Comparison of ENCODE assay signal across 14 cellular contexts in genomic region chr9:122371851-122372250, GRCh38. TPM values are rescaled to one million over a fixed set of nuclear protein-coding genes. Genes with fewer than 3 reads are reported as not detected.
DNase-seq lines count a peak whose midpoint lies in the region; ATAC-seq and TF ChIP-seq lines count a peak whose summit lies in the region.
"Had no signal": no experiment of that assay in that cellular context is flagged by ENCODE, and none has a peak within 500 bp of the region (broad histone marks: within the 10 kb centered on the region; RNA-seq: fewer than 3 reads in every experiment).

No MANE protein-coding gene starts in this region.

- H3K4me3 ChIP-seq in HUES64 (ENCODE audit: low read length), result peak overlapping the region; percentile 68; the same call in 1 of the 2 replicates
- H3K4me3 ChIP-seq in mesenchymal stem cell (ENCODE audit: insufficient read depth in 1 of 2, low read depth in 1 of 2, low read length in 2 of 2), result peak overlapping the region in 1 of 2 experiments; percentile 86
- no peak overlapping the region for H3K4me3 ChIP-seq in Karpas-422 (ENCODE audit: low read length)
- H3K4me3 ChIP-seq in trophoblast cell (ENCODE audit: low read depth, low read length), result no peak overlapping the region

- H3K27me3 Mint-ChIP-seq in dendritic cell treated with granulocyte-macrophage colony-stimulating factor and Interleukin-4, amounts not matched to agents 40 ng/mL and 50 ng/mL, for 4 days, result no peaks in the 10 kb centered on the region
- peaks cover 65% of the 10 kb centered on the region for H3K27me3 Mint-ChIP-seq in type B pancreatic cell

- no peak overlapping the region for H3K9ac ChIP-seq in HUES64 (ENCODE audit: low read depth, low read length)
- H3K9ac ChIP-seq in mesenchymal stem cell (ENCODE audit: low read length), result peak overlapping the region; percentile 85
- no peak overlapping the region for H3K9ac ChIP-seq in Karpas-422 (ENCODE audit: low read length)
- no peak overlapping the region for H3K9ac ChIP-seq in trophoblast cell (ENCODE audit: low read length)

- H3K4me1 ChIP-seq in HUES64 (ENCODE audit: insufficient read depth, low read length), result peaks cover 29% of the 10 kb centered on the region
- peaks cover 30% of the 10 kb centered on the region for H3K4me1 ChIP-seq in mesenchymal stem cell (ENCODE audit: control insufficient read depth, insufficient read depth, low read depth, low read length)
- H3K4me1 ChIP-seq in Karpas-422 (ENCODE audit: low read length), result peaks cover 12% of the 10 kb centered on the region
- H3K4me1 ChIP-seq in trophoblast cell (ENCODE audit: control insufficient read depth in 1 of 2, insufficient read depth in 2 of 2, low read length in 2 of 2), result peaks cover 0 to 4% of the 10 kb centered on the region in 2 experiments

- no peaks in the 10 kb centered on the region for H3K9me3 ChIP-seq in HUES64 (ENCODE audit: insufficient read depth, low read depth, low read length)
- H3K9me3 ChIP-seq in mesenchymal stem cell (ENCODE audit: control insufficient read depth, low read length), result no peaks in the 10 kb centered on the region
- no peaks in the 10 kb centered on the region for H3K9me3 ChIP-seq in Karpas-422 (ENCODE audit: low read length)
- peaks cover 4% of the 10 kb centered on the region for H3K9me3 ChIP-seq in trophoblast cell (ENCODE audit: insufficient read depth, low read depth, low read length)

- intact Hi-C loops in dendritic cell treated with granulocyte-macrophage colony-stimulating factor and Interleukin-4, amounts not matched to agents 40 ng/mL and 50 ng/mL, for 4 days (cut with micrococcal nuclease), result no loop called here

- ATAC-seq in GM21515 (IDR thresholded peaks at IDR 0.05; ENCODE audit: unreplicated experiment), result no peak

- H3K14ac ChIP-seq in mesenchymal stem cell (ENCODE audit: low read length in 2 of 2) (no peak overlapping the region), trophoblast cell (ENCODE audit: low read length) (no peak overlapping the region)

- H2AK5ac ChIP-seq in mesenchymal stem cell (ENCODE audit: low read length, severe bottlenecking) (no peak overlapping the region), trophoblast cell (ENCODE audit: low read length) (no peak overlapping the region)

- no peak overlapping the region for H2BK15ac ChIP-seq in mesenchymal stem cell (ENCODE audit: low read depth, poor library complexity, severe bottlenecking)

- H3K79me2 ChIP-seq in Karpas-422 (ENCODE audit: low read length) (no peaks in the 10 kb centered on the region), trophoblast cell (ENCODE audit: control insufficient read depth, insufficient read depth, low read length, poor library complexity) (no peaks in the 10 kb centered on the region)

- no peak overlapping the region for H4K8ac ChIP-seq in mesenchymal stem cell (ENCODE audit: low read length)
- no peak overlapping the region for H4K8ac ChIP-seq in trophoblast cell (ENCODE audit: low read depth, low read length)

- no peaks in the 10 kb centered on the region for H3K9me2 ChIP-seq in Karpas-422 (replicated peaks; ENCODE audit: insufficient read depth, low read length)

- H3K4me2 ChIP-seq in mesenchymal stem cell (ENCODE audit: low read length, poor library complexity, severe bottlenecking) (no peak overlapping the region), Karpas-422 (ENCODE audit: low read depth, low read length, poor library complexity, severe bottlenecking) (no peak overlapping the region), trophoblast cell (ENCODE audit: low read length) (no peak overlapping the region)

- H3K23ac ChIP-seq in mesenchymal stem cell (ENCODE audit: low read length in 2 of 2) (no peak overlapping the region), trophoblast cell (ENCODE audit: low read length) (no peak overlapping the region)

- H3K27me3 ChIP-seq in HUES64 (ENCODE audit: insufficient read depth, low read length) (peaks cover 65% of the 10 kb centered on the region), mesenchymal stem cell (ENCODE audit: control insufficient read depth in 1 of 2, insufficient read depth in 1 of 2, low read length in 2 of 2) (no peaks in the 10 kb centered on the region), Karpas-422 (ENCODE audit: low read length) (no peaks in the 10 kb centered on the region), trophoblast cell (ENCODE audit: insufficient read depth, low read length) (peaks cover 23% of the 10 kb centered on the region)

- H2BK5ac ChIP-seq in mesenchymal stem cell (ENCODE audit: low read depth, low read length, poor library complexity, severe bottlenecking) (no peak overlapping the region), trophoblast cell (ENCODE audit: low read depth, low read length, poor library complexity) (no peak overlapping the region)

- H3K4me3 Mint-ChIP-seq in dendritic cell treated with granulocyte-macrophage colony-stimulating factor and Interleukin-4, amounts not matched to agents 40 ng/mL and 50 ng/mL, for 4 days, result peak overlapping the region; percentile 98
- peak overlapping the region; percentile 1 for H3K4me3 Mint-ChIP-seq in type B pancreatic cell

- no peak overlapping the region for H3K27ac ChIP-seq in HUES64 (ENCODE audit: low read depth, low read length)
- H3K27ac ChIP-seq in mesenchymal stem cell (ENCODE audit: low read length, poor library complexity, severe bottlenecking), result no peak overlapping the region
- H3K27ac ChIP-seq in Karpas-422 (ENCODE audit: low read length), result no peak overlapping the region
- no peak overlapping the region for H3K27ac ChIP-seq in trophoblast cell (ENCODE audit: low read depth, low read length)
- H3K27ac ChIP-seq: VCaP had no signal

- H2BK120ac ChIP-seq in mesenchymal stem cell (ENCODE audit: low read depth, low read length) (no peak overlapping the region), trophoblast cell (ENCODE audit: insufficient read depth, low read length, poor library complexity) (no peak overlapping the region)

- H3K4me1 Mint-ChIP-seq in dendritic cell treated with granulocyte-macrophage colony-stimulating factor and Interleukin-4, amounts not matched to agents 40 ng/mL and 50 ng/mL, for 4 days (ENCODE audit: low read depth), result peaks cover 73% of the 10 kb centered on the region
- peaks cover 11% of the 10 kb centered on the region for H3K4me1 Mint-ChIP-seq in type B pancreatic cell (ENCODE audit: unreplicated experiment)

- peak overlapping the region; percentile 89 for H3K27ac Mint-ChIP-seq in dendritic cell treated with granulocyte-macrophage colony-stimulating factor and Interleukin-4, amounts not matched to agents 40 ng/mL and 50 ng/mL, for 4 days
- H3K27ac Mint-ChIP-seq in type B pancreatic cell, result no peak overlapping the region

- H2BK12ac ChIP-seq in mesenchymal stem cell (ENCODE audit: low read length in 2 of 2), result no peak overlapping the region
- H2BK12ac ChIP-seq in trophoblast cell (ENCODE audit: low read length), result no peak overlapping the region

- H3K4ac ChIP-seq in mesenchymal stem cell (ENCODE audit: low read depth in 1 of 2, low read length in 2 of 2) (no peak overlapping the region), trophoblast cell (ENCODE audit: low read depth, low read length) (no peak overlapping the region)

- DNase-seq in mesenchymal stem cell, result no peak
- DNase-seq in type B pancreatic cell (ENCODE audit: extremely low spot score, unreplicated experiment), result no peak
- no peak for DNase-seq in Karpas-422
- no peak for DNase-seq in trophoblast cell
- DNase-seq: activated effector memory CD4-positive, alpha-beta T cell treated with Interleukin-2 at 50 U/mL for 16 hours; COR-L47; foreskin melanocyte; GOT3; NCI-H146; stimulated activated CD4-positive, alpha-beta T cell treated with anti-CD3 and anti-CD28 coated beads, Interleukin-12 subunit alpha, Interleukin-12 subunit beta, amount 100 ng/mL, for 4 hours had no signal

- peaks cover 9% of the 10 kb centered on the region for H3K9me3 Mint-ChIP-seq in dendritic cell treated with granulocyte-macrophage colony-stimulating factor and Interleukin-4, amounts not matched to agents 40 ng/mL and 50 ng/mL, for 4 days
- no peaks in the 10 kb centered on the region for H3K9me3 Mint-ChIP-seq in type B pancreatic cell

- H2AFZ ChIP-seq in mesenchymal stem cell (ENCODE audit: low read depth, low read length) (no peak overlapping the region), Karpas-422 (ENCODE audit: low read length) (no peak overlapping the region), trophoblast cell (ENCODE audit: insufficient read depth, low read length, poor library complexity) (no peak overlapping the region)

- H4K91ac ChIP-seq in mesenchymal stem cell (ENCODE audit: low read length) (no peak overlapping the region), trophoblast cell (ENCODE audit: low read depth, low read length) (no peak overlapping the region)

- no peaks in the 10 kb centered on the region for H4K20me1 ChIP-seq in Karpas-422 (ENCODE audit: insufficient read depth, low read depth, low read length)

- H3K79me1 ChIP-seq in mesenchymal stem cell (replicated peaks; ENCODE audit: low read length, poor library complexity, severe bottlenecking), result peaks cover 2% of the 10 kb centered on the region
- no peaks in the 10 kb centered on the region for H3K79me1 ChIP-seq in trophoblast cell (ENCODE audit: low read length)

- no peak for TF ChIP-seq CTCF in type B pancreatic cell (conservative IDR thresholded peaks at IDR 0.05)

- 88% methylated on average over 6 of the region's 9 CpGs for WGBS in HUES64
- 91% methylated on average over 4 of the region's 9 CpGs for WGBS in mesenchymal stem cell
- WGBS in trophoblast cell (ENCODE audit: extremely low coverage, insufficient coverage, insufficient read length), result no CpG with 5 or more reads among the region's 9 CpGs

- peaks cover 57% of the 10 kb centered on the region for H3K36me3 Mint-ChIP-seq in dendritic cell treated with granulocyte-macrophage colony-stimulating factor and Interleukin-4, amounts not matched to agents 40 ng/mL and 50 ng/mL, for 4 days (ENCODE audit: low read depth)
- no peaks in the 10 kb centered on the region for H3K36me3 Mint-ChIP-seq in type B pancreatic cell

- no peak overlapping the region for H4K12ac ChIP-seq in trophoblast cell (ENCODE audit: low read depth, low read length)

- H3K36me3 ChIP-seq in HUES64 (ENCODE audit: insufficient read depth, low read length), result no peaks in the 10 kb centered on the region
- H3K36me3 ChIP-seq in mesenchymal stem cell (ENCODE audit: control insufficient read depth in 1 of 2, insufficient read depth in 2 of 2, low read depth in 1 of 2, low read length in 2 of 2), result no peaks in the 10 kb centered on the region
- H3K36me3 ChIP-seq in Karpas-422 (ENCODE audit: insufficient read depth, low read length), result no peaks in the 10 kb centered on the region
- no peaks in the 10 kb centered on the region for H3K36me3 ChIP-seq in trophoblast cell (ENCODE audit: control insufficient read depth in 1 of 2, insufficient read depth in 2 of 2, low read length in 2 of 2)

- H3K18ac ChIP-seq in mesenchymal stem cell (ENCODE audit: low read depth in 1 of 2, low read length in 2 of 2) (no peak overlapping the region), trophoblast cell (ENCODE audit: low read length) (no peak overlapping the region)

RNA-seq across cellular contexts. Expression of gene PTGS1, which starts 1.0 kb away (rescaled TPM):
- 1.00 TPM for polyA plus RNA-seq in HUES64 (2013, experiment 1 of 2)
- polyA plus RNA-seq in HUES64 (2013, experiment 2 of 2), result 1.7 TPM
- polyA plus RNA-seq in mesenchymal stem cell (2013, experiment 1 of 2), result 2.3 TPM
- polyA plus RNA-seq in mesenchymal stem cell (2013, experiment 2 of 2), result 2.3 TPM
- total RNA-seq in type B pancreatic cell (ENCODE audit: low replicate concordance), result 1.1 and 1.7 TPM in 2 replicates
- 0.07 TPM in 1 of 2 replicates, not detected in the other for total RNA-seq in Karpas-422 (2014; rRNA removed; shearing (Covaris generic); ENCODE audit: low replicate concordance)
- 0.01 TPM in 1 of 2 replicates, not detected in the other for polyA plus RNA-seq in trophoblast cell (2013)
